ENCODE assay signal across 12 cellular contexts in the genomic region with DNA sequence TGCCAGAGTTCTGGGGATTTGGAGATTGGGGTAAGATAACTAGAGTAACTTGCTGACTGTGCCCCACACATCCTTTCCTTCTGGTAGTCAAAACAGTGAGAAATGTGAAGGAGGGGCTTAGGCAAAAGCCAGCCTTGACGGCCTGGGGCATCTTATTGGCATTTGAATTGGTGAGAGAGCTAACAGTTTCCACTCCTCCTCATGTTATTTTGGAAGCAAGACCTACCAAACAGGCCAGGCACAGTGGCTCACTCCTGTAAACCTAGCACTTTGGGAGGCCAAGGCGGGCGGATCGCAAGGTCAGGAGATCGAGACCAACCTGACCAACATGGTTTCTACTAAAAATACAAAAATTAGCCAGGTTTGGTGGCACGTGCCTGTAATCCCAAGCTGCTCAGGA.
DNase-seq lines count a peak whose midpoint lies in the region; ATAC-seq and TF ChIP-seq lines count a peak whose summit lies in the region.
"Had no signal": no experiment of that assay in that cellular context is flagged by ENCODE, and none has a peak within 500 bp of the region (broad histone marks: within the 10 kb centered on the region; RNA-seq: fewer than 3 reads in every experiment).

No MANE protein-coding gene starts in this region.

- H3K27ac Mint-ChIP-seq in WTC11 (no peak overlapping the region), neural progenitor cell (no peak overlapping the region)
- H3K27ac Mint-ChIP-seq: CD14-positive monocyte; CD8-positive, alpha-beta memory T cell had no signal

- ATAC-seq in WTC11 (peak; percentile 92), HG03571 (IDR thresholded peaks at IDR 0.05; ENCODE audit: unreplicated experiment) (no peak)
- ATAC-seq: A549 had no signal

- H3K4me3 Mint-ChIP-seq in WTC11 (no peak overlapping the region), neural progenitor cell (no peak overlapping the region)
- H3K4me3 Mint-ChIP-seq: CD14-positive monocyte; CD8-positive, alpha-beta memory T cell had no signal

- TF ChIP-seq POLR2A in esophagus muscularis mucosa (IDR thresholded peaks at IDR 0.05; ENCODE audit: low read depth), result no peak

- H3K9me3 Mint-ChIP-seq in WTC11, result peaks cover 8% of the 10 kb centered on the region
- peaks cover 3% of the 10 kb centered on the region for H3K9me3 Mint-ChIP-seq in neural progenitor cell

- H3K36me3 Mint-ChIP-seq in WTC11, result no peaks in the 10 kb centered on the region
- H3K36me3 Mint-ChIP-seq in neural progenitor cell, result no peaks in the 10 kb centered on the region
- H3K36me3 Mint-ChIP-seq: CD14-positive monocyte; CD8-positive, alpha-beta memory T cell had no signal

- H3K27me3 Mint-ChIP-seq in WTC11 (ENCODE audit: low read depth), result no peaks in the 10 kb centered on the region
- H3K27me3 Mint-ChIP-seq in neural progenitor cell (ENCODE audit: insufficient read depth, low read depth), result no peaks in the 10 kb centered on the region

- intact Hi-C loops in esophagus muscularis mucosa (cut with DNase I), result no loop called here

- no CpG with 5 or more reads among the region's 6 CpGs for WGBS in iPS DF 6.9 (ENCODE audit: insufficient coverage, insufficient read length)
- WGBS in esophagus muscularis mucosa, result 81% methylated on average over 6 of the region's 6 CpGs

- CTCF ChIA-PET in WTC11 (lab: Charles Lee), result interaction anchor here (1.5 kb wide), 1 partner anchor 48 kb away, joined by 3 read pairs; no protein-coding TSS in a partner anchor

- H3K79me2 ChIP-seq in neural progenitor cell (ENCODE audit: low read depth), result no peaks in the 10 kb centered on the region

- TF ChIP-seq CTCF in WTC11 (IDR thresholded peaks at IDR 0.05) (no peak), neural progenitor cell (IDR thresholded peaks at IDR 0.05) (no peak), esophagus muscularis mucosa (IDR thresholded peaks at IDR 0.05) (no peak)

- H4K20me1 ChIP-seq in neural progenitor cell (ENCODE audit: low read depth), result no peaks in the 10 kb centered on the region

- H3F3A ChIP-seq in neural progenitor cell (ENCODE audit: low read depth), result no peaks in the 10 kb centered on the region

- H3K4me2 ChIP-seq in neural progenitor cell, result no peak overlapping the region
- H3K4me2 ChIP-seq: A549 had no signal

- H3K4me3 ChIP-seq in H7 (ENCODE audit: insufficient read depth, low read depth, low read length) (no peak overlapping the region), iPS DF 6.9 (ENCODE audit: low read length) (no peak overlapping the region), neural progenitor cell (no peak overlapping the region), esophagus muscularis mucosa (no peak overlapping the region)
- H3K4me3 ChIP-seq: A549 had no signal

- H3K27ac ChIP-seq in iPS DF 6.9 (ENCODE audit: low read length) (no peak overlapping the region), neural progenitor cell (no peak overlapping the region), esophagus muscularis mucosa (replicated peaks in 1 of 4) (no peak overlapping the region)
- H3K27ac ChIP-seq: A549 had no signal

- no peak for TF ChIP-seq EP300 in esophagus muscularis mucosa (IDR thresholded peaks at IDR 0.05)

- H3K27me3 ChIP-seq in H7 (ENCODE audit: control insufficient read depth, insufficient read depth, low read length) (no peaks in the 10 kb centered on the region), iPS DF 6.9 (ENCODE audit: control insufficient read depth, insufficient read depth, low read length) (no peaks in the 10 kb centered on the region), neural progenitor cell (no peaks in the 10 kb centered on the region), esophagus muscularis mucosa (no peaks in the 10 kb centered on the region)

- H2AFZ ChIP-seq in neural progenitor cell (replicated peaks), result no peak overlapping the region

- H3K4me1 Mint-ChIP-seq in WTC11 (peaks cover 51% of the 10 kb centered on the region), neural progenitor cell (no peaks in the 10 kb centered on the region)
- H3K4me1 Mint-ChIP-seq: CD14-positive monocyte; CD8-positive, alpha-beta memory T cell had no signal

- H3K4me1 ChIP-seq in iPS DF 6.9 (ENCODE audit: control insufficient read depth, insufficient read depth, low read length) (no peaks in the 10 kb centered on the region; the same call in 1 of the 2 replicates), neural progenitor cell (no peaks in the 10 kb centered on the region), esophagus muscularis mucosa (no peaks in the 10 kb centered on the region)
- H3K4me1 ChIP-seq: A549, Caco-2 had no signal

- POLR2A ChIA-PET in WTC11 (lab: Charles Lee), result no interaction called here

- no peak overlapping the region for H3K9ac ChIP-seq in neural progenitor cell

- H3K36me3 ChIP-seq in H7 (replicated peaks; ENCODE audit: control insufficient read depth, insufficient read depth, low read length) (no peaks in the 10 kb centered on the region), iPS DF 6.9 (ENCODE audit: control insufficient read depth, insufficient read depth, low read length) (no peaks in the 10 kb centered on the region), neural progenitor cell (no peaks in the 10 kb centered on the region), esophagus muscularis mucosa (no peaks in the 10 kb centered on the region)

- H3K9me3 ChIP-seq in iPS DF 6.9 (ENCODE audit: control insufficient read depth, insufficient read depth, low read length), result no peaks in the 10 kb centered on the region
- no peaks in the 10 kb centered on the region for H3K9me3 ChIP-seq in neural progenitor cell (ENCODE audit: low read depth)
- no peaks in the 10 kb centered on the region for H3K9me3 ChIP-seq in esophagus muscularis mucosa
- H3K9me3 ChIP-seq: A549, Caco-2 had no signal

- peak; percentile 31 for DNase-seq in H7
- peak; percentile 26 for DNase-seq in WTC11 (ENCODE audit: low spot score)
- DNase-seq in iPS DF 6.9 (ENCODE audit: low read depth, low spot score), result peak; percentile 11
- peak; percentile 4 for DNase-seq in neural progenitor cell (ENCODE audit: low spot score)
- DNase-seq in HCEC 1CT, result no peak
- DNase-seq in DMS53 (lab: John Stamatoyannopoulos, UW), result no peak
- no peak for DNase-seq in esophagus muscularis mucosa (ENCODE audit: extremely low spot score)
- DNase-seq: Caco-2; CD8-positive, alpha-beta memory T cell had no signal

TF ChIP-seq in WTC11, 78 proteins besides CTCF, POLR2A, EP300 and RAD21 (continues in another document):
- TF ChIP-seq ATF2 (CRISPR knock-in tag; IDR thresholded peaks at IDR 0.05; ENCODE audit: borderline replicate concordance, low read depth), result no peak
- no peak for TF ChIP-seq MYBL2 (CRISPR knock-in tag; IDR thresholded peaks at IDR 0.05)
- no peak for TF ChIP-seq ZNF263 (CRISPR knock-in tag; IDR thresholded peaks at IDR 0.05; ENCODE audit: low read depth)
- TF ChIP-seq, protein P1, sequence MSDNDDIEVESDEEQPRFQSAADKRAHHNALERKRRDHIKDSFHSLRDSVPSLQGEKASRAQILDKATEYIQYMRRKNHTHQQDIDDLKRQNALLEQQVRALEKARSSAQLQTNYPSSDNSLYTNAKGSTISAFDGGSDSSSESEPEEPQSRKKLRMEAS (CRISPR knock-in tag; IDR thresholded peaks at IDR 0.05), result no peak
- TF ChIP-seq, protein P2, sequence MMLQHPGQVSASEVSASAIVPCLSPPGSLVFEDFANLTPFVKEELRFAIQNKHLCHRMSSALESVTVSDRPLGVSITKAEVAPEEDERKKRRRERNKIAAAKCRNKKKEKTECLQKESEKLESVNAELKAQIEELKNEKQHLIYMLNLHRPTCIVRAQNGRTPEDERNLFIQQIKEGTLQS (CRISPR knock-in tag; conservative IDR thresholded peaks at IDR 0.05), result no peak
- TF ChIP-seq PRDM15 (CRISPR knock-in tag; IDR thresholded peaks at IDR 0.05), result no peak
- no peak for TF ChIP-seq IRF2 (CRISPR knock-in tag; IDR thresholded peaks at IDR 0.05; ENCODE audit: borderline replicate concordance, low read depth)
- TF ChIP-seq ZNF219 (CRISPR knock-in tag; IDR thresholded peaks at IDR 0.05; ENCODE audit: borderline replicate concordance), result no peak

Comparison
In these comparisons a context has a peak if more than half of its experiments do, and no peak if none do; other contexts are left out.
1. DNase-seq: peak in H7 (single experiment), WTC11 (single experiment), iPS DF 6.9 (single experiment) and neural progenitor cell (single experiment); none in HCEC 1CT (single experiment), DMS53 (single experiment) and esophagus muscularis mucosa (single experiment).